ENCODE assay signal across 7 cellular contexts in the genomic region with DNA sequence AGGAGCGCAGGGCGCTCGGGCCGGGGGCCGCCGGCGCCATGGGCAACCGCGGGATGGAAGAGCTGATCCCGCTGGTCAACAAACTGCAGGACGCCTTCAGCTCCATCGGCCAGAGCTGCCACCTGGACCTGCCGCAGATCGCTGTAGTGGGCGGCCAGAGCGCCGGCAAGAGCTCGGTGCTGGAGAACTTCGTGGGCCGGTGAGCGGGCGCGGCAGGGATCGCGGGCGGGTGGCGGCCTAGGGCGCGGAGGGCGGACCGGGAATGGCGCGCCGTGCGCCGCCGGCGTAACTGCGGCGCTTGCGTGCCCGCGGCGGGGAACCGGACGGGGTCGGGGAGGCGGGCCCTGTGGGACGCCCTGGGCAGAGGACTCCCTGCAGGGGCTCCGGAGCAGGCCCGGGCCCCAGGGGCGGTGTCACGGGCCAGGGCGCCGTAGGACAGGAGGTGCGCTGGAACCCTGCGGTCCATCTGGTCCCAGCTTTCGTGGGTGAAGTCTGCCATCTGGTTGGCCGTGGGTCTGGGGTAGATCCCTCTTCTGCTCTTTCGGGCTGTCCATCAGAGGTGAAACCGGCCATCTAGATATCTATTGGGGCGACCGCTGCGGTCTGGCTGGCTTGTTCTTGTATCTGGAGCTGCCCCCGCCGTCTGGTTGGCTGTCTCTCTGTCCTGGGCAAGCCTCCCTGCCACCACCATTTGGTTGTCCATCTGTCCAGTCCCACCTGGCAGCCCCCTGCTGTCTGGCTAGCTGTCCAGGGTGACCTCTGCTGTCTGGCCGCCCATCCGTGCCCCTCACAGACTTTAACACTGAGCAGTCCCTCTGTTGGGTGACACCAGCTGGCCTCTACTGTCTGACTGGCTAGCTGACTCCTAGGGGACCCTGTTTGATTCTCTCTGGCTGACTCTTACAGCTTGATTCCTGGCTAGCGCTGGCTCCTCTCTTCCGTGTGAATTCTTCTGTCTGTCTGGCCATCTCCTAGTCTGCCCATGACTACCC. TPM values are rescaled to one million over a fixed set of nuclear protein-coding genes. Genes with fewer than 3 reads are reported as not detected.
DNase-seq lines count a peak whose midpoint lies in the region; ATAC-seq and TF ChIP-seq lines count a peak whose summit lies in the region.

No MANE protein-coding gene starts in this region.

- peak in 1 of 6 experiments; percentile 1 for TF ChIP-seq CTCF in Peyer's patch (IDR thresholded peaks at IDR 0.05)

- H3K36me3 Mint-ChIP-seq in activated naive CD4-positive, alpha-beta T cell treated with anti-CD3 and anti-CD28 coated beads, Interleukin-2, amount 10 ng/mL, durations not matched to agents 7 days and 5 days = peaks cover 21% of the 10 kb centered on the region

- no peaks in the 10 kb centered on the region for H3K9me3 Mint-ChIP-seq in activated naive CD4-positive, alpha-beta T cell treated with anti-CD3 and anti-CD28 coated beads, Interleukin-2, amount 10 ng/mL, durations not matched to agents 7 days and 5 days

- peak; percentile 28 for ATAC-seq in GM18502 (IDR thresholded peaks at IDR 0.05; ENCODE audit: poor library complexity, unreplicated experiment)
- ATAC-seq in HG02759 (IDR thresholded peaks at IDR 0.05; ENCODE audit: unreplicated experiment) = peak; percentile 26

- H3K4me1 ChIP-seq in Peyer's patch = peaks cover 0 to 41% (median 16%) of the 10 kb centered on the region in 4 donors

- H3K27me3 ChIP-seq in Peyer's patch = no peaks in the 10 kb centered on the region

- H3K27ac Mint-ChIP-seq in activated naive CD4-positive, alpha-beta T cell treated with anti-CD3 and anti-CD28 coated beads, Interleukin-2, amount 10 ng/mL, durations not matched to agents 7 days and 5 days = peak overlapping the region; percentile 93

- DNase-seq in Peyer's patch (peak in 1 of 3 donors; percentile 74), cardiac septum (ENCODE audit: low spot score) (peak; percentile 79), posterior cingulate gyrus (peak in 8 of 10 donors; percentile 32 to 91 (median 48)), Kasumi-1 (lab: John Stamatoyannopoulos, UW) (no peak)
- peak; percentile 70 for DNase-seq in activated naive CD4-positive, alpha-beta T cell treated with anti-CD3 and anti-CD28 coated beads, Interleukin-2, amount 10 ng/mL, durations not matched to agents 7 days and 5 days

- CTCF ChIA-PET in activated naive CD4-positive, alpha-beta T cell treated with anti-CD3 and anti-CD28 coated beads, Interleukin-2, amount 10 ng/mL, durations not matched to agents 7 days and 5 days (lab: Charles Lee) = interaction anchor here (0.7 to 8.9 kb wide), 25 partner anchors 9 to 154 kb away, joined by 3 to 142 read pairs (median 4); a partner anchor contains a TSS

- TF ChIP-seq POLR2A in Peyer's patch (IDR thresholded peaks at IDR 0.05) = no peak

- peak overlapping the region; percentile 80 to 96 (median 88) for H3K4me3 ChIP-seq in Peyer's patch

- H3K36me3 ChIP-seq in Peyer's patch = peaks cover 0 to 20% (median 0%) of the 10 kb centered on the region in 3 donors

- intact Hi-C loops in cardiac septum (cut with DNase I) (loop anchor here (2.0 kb wide), 1 partner anchor 50 kb away; no protein-coding TSS in a partner anchor), posterior cingulate gyrus (cut with DNase I) (loop anchor here (5.0 to 10.0 kb wide), 2 partner anchors 116 to 144 kb away; a partner anchor contains a TSS)

- H3K27me3 Mint-ChIP-seq in activated naive CD4-positive, alpha-beta T cell treated with anti-CD3 and anti-CD28 coated beads, Interleukin-2, amount 10 ng/mL, durations not matched to agents 7 days and 5 days = no peaks in the 10 kb centered on the region

- peak overlapping the region; percentile 91 to 98 (median 96) for H3K27ac ChIP-seq in Peyer's patch

- H3K4me3 Mint-ChIP-seq in activated naive CD4-positive, alpha-beta T cell treated with anti-CD3 and anti-CD28 coated beads, Interleukin-2, amount 10 ng/mL, durations not matched to agents 7 days and 5 days = peak overlapping the region; percentile 98

- H3K4me1 Mint-ChIP-seq in activated naive CD4-positive, alpha-beta T cell treated with anti-CD3 and anti-CD28 coated beads, Interleukin-2, amount 10 ng/mL, durations not matched to agents 7 days and 5 days = peaks cover 43% of the 10 kb centered on the region

- no peaks in the 10 kb centered on the region for H3K9me3 ChIP-seq in Peyer's patch

RNA-seq across cellular contexts. Expression of a gene that starts 0.6 kb away (rescaled TPM):
- 100 to 1,000 TPM; 353 to 827 (median 464) TPM for total RNA-seq in Peyer's patch
- total RNA-seq in cardiac septum = 138 TPM

RNA-seq across cellular contexts. Expression of a gene that starts 17.3 kb away (rescaled TPM):
- total RNA-seq in Peyer's patch (10 to 100 TPM; 25.9 to 85.0 (median 38.3) TPM), cardiac septum (24.9 TPM)

Comparison
In these comparisons a context has a peak if more than half of its experiments do, and no peak if none do; other contexts are left out.
1. DNase-seq: peak in activated naive CD4-positive, alpha-beta T cell treated with anti-CD3 and anti-CD28 coated beads, Interleukin-2, amount 10 ng/mL, durations not matched to agents 7 days and 5 days (single experiment), cardiac septum (single experiment) and posterior cingulate gyrus (8 of 10); none in Kasumi-1 (0 of 2).